25 cellular contexts compared by ENCODE assay signal in genomic region chr10:22017283-22018020, GRCh38. TPM values are rescaled to one million over a fixed set of nuclear protein-coding genes. Genes with fewer than 3 reads are reported as not detected.
DNase-seq lines count a peak whose midpoint lies in the region; ATAC-seq, FAIRE-seq and TF ChIP-seq lines count a peak whose summit lies in the region.
"Had no signal": no experiment of that assay in that cellular context is flagged by ENCODE, and none has a peak within 500 bp of the region (broad histone marks: within the 10 kb centered on the region; RNA-seq: fewer than 3 reads in every experiment).

No MANE protein-coding gene starts in this region.

- no peaks in the 10 kb centered on the region for H3K9me3 Mint-ChIP-seq in CD8-positive, alpha-beta memory T cell
- H3K9me3 Mint-ChIP-seq: activated T-cell treated with anti-CD3 and anti-CD28 coated beads, Interleukin-2, amount 50 U/mL, for 24 hours; stimulated activated effector memory CD8-positive, alpha-beta T cell treated with anti-CD3 and anti-CD28 coated beads, Interleukin-12 subunit alpha, Interleukin-12 subunit beta, amount 100 ng/mL, for 72 hours had no signal

- H3K36me3 ChIP-seq in CD8-positive, alpha-beta memory T cell (ENCODE audit: insufficient read depth, low read length) = no peaks in the 10 kb centered on the region
- H3K36me3 ChIP-seq in kidney (ENCODE audit: control insufficient read depth in 1 of 2, insufficient read depth in 2 of 2, low read length in 2 of 2) = no peaks in the 10 kb centered on the region
- H3K36me3 ChIP-seq: HAP-1, Peyer's patch, spleen had no signal

- H3K4me3 Mint-ChIP-seq in CD8-positive, alpha-beta memory T cell = no peak overlapping the region
- H3K4me3 Mint-ChIP-seq: activated CD4-positive, alpha-beta T cell treated with anti-CD3 and anti-CD28 coated beads for 36 hours; activated T-cell treated with anti-CD3 and anti-CD28 coated beads, Interleukin-2, amount 50 U/mL, for 24 hours; brain; naive B cell; stimulated activated effector memory CD8-positive, alpha-beta T cell treated with anti-CD3 and anti-CD28 coated beads, Interleukin-12 subunit alpha, Interleukin-12 subunit beta, amount 100 ng/mL, for 72 hours had no signal

- no peak overlapping the region for H3K4me3 ChIP-seq in CD8-positive, alpha-beta memory T cell (ENCODE audit: low read length)
- H3K4me3 ChIP-seq in LNCaP clone FGC (ENCODE audit: low read depth, low read length) (no peak overlapping the region), fibroblast of villous mesenchyme (ENCODE audit: low read depth, low read length) (no peak overlapping the region), kidney (ENCODE audit: low read length in 2 of 2) (no peak overlapping the region)
- H3K4me3 ChIP-seq: coronary artery, HAP-1, Peyer's patch, spleen had no signal

- CTCF ChIA-PET in CD8-positive, alpha-beta memory T cell (lab: Charles Lee) = no interaction called here

- no peak for DNase-seq in CD8-positive, alpha-beta memory T cell
- DNase-seq in LNCaP clone FGC (ENCODE audit: low read depth) (peak; percentile 72), amniotic epithelial cell (ENCODE audit: low read depth) (peak; percentile 79), fibroblast of villous mesenchyme (ENCODE audit: low read depth) (peak; percentile 34), kidney (no peak), NK-92 (lab: John Stamatoyannopoulos, UW; ENCODE audit: unreplicated experiment) (no peak), iPS-NIHi11 (ENCODE audit: low spot score) (no peak)
- DNase-seq: ACHN; activated CD4-positive, alpha-beta T cell treated with anti-CD3 and anti-CD28 coated beads for 36 hours; activated T-cell treated with anti-CD3 and anti-CD28 coated beads, Interleukin-2, amount 50 U/mL, for 24 hours; mammary epithelial cell; naive B cell; NCI-H2107; NCI-H446 treated with DMSO at 0.1 percent for 48 hours; NK-92 treated with Interleukin-12 subunit alpha and Interleukin-12 subunit beta, amount 100 ng/mL, for 24 hours; Peyer's patch; spleen; stimulated activated CD4-positive, alpha-beta T cell treated with anti-CD3 and anti-CD28 coated beads, Interleukin-2, amount 100 ng/mL, for 48 hours had no signal

- POLR2A ChIA-PET in CD8-positive, alpha-beta memory T cell (lab: Charles Lee) = no interaction called here

- ATAC-seq in GM19395 (IDR thresholded peaks at IDR 0.05; ENCODE audit: unreplicated experiment) = no peak
- ATAC-seq: activated CD4-positive, alpha-beta T cell treated with anti-CD3 and anti-CD28 coated beads for 36 hours; stimulated activated effector memory CD8-positive, alpha-beta T cell treated with anti-CD3 and anti-CD28 coated beads, Interleukin-12 subunit alpha, Interleukin-12 subunit beta, amount 100 ng/mL, for 72 hours had no signal

- no peak for TF ChIP-seq CTCF in LNCaP clone FGC (IDR thresholded peaks at IDR 0.05; ENCODE audit: control insufficient read depth, extremely low read depth, insufficient read depth)
- no peak for TF ChIP-seq CTCF in fibroblast of villous mesenchyme (IDR thresholded peaks at IDR 0.05; ENCODE audit: insufficient read depth, low read depth, low read length)
- no peak for TF ChIP-seq CTCF in kidney (IDR thresholded peaks at IDR 0.05; ENCODE audit: borderline replicate concordance, extremely low read depth, insufficient read depth)

- no peak overlapping the region for H3K9ac ChIP-seq in kidney (ENCODE audit: low read length in 2 of 2)

- H3K36me3 Mint-ChIP-seq in CD8-positive, alpha-beta memory T cell = no peaks in the 10 kb centered on the region
- H3K36me3 Mint-ChIP-seq: brain; naive B cell; stimulated activated effector memory CD8-positive, alpha-beta T cell treated with anti-CD3 and anti-CD28 coated beads, Interleukin-12 subunit alpha, Interleukin-12 subunit beta, amount 100 ng/mL, for 72 hours had no signal

- H3K4me1 Mint-ChIP-seq in CD8-positive, alpha-beta memory T cell = peaks cover 6 to 10% (median 6%) of the 10 kb centered on the region in 3 donors

- intact Hi-C loops in kidney (cut with DNase I) = no loop called here

- H3K27me3 Mint-ChIP-seq in CD8-positive, alpha-beta memory T cell = peaks cover 9 to 12% of the 10 kb centered on the region in 2 donors
- H3K27me3 Mint-ChIP-seq: activated CD4-positive, alpha-beta T cell treated with anti-CD3 and anti-CD28 coated beads for 36 hours; activated T-cell treated with anti-CD3 and anti-CD28 coated beads, Interleukin-2, amount 50 U/mL, for 24 hours had no signal

- FAIRE-seq in kidney (lab: Jason Lieb, UNC) = no peak
- FAIRE-seq: GM12891, TTC549 had no signal

- no peaks in the 10 kb centered on the region for H3K9me3 ChIP-seq in CD8-positive, alpha-beta memory T cell (ENCODE audit: low read length)
- H3K9me3 ChIP-seq in kidney (ENCODE audit: control insufficient read depth in 1 of 2, low read length in 2 of 2) = no peaks in the 10 kb centered on the region
- H3K9me3 ChIP-seq: HAP-1, Peyer's patch, spleen had no signal

- H3K27ac ChIP-seq in CD8-positive, alpha-beta memory T cell (ENCODE audit: low read depth, low read length) = peak overlapping the region; percentile 33
- no peak overlapping the region for H3K27ac ChIP-seq in kidney (ENCODE audit: low read depth in 2 of 2, low read length in 2 of 2)
- H3K27ac ChIP-seq: coronary artery, Peyer's patch, spleen had no signal

- no peak overlapping the region for H3K27ac Mint-ChIP-seq in CD8-positive, alpha-beta memory T cell
- H3K27ac Mint-ChIP-seq: activated CD4-positive, alpha-beta T cell treated with anti-CD3 and anti-CD28 coated beads for 36 hours; activated T-cell treated with anti-CD3 and anti-CD28 coated beads, Interleukin-2, amount 50 U/mL, for 24 hours; brain; naive B cell; stimulated activated effector memory CD8-positive, alpha-beta T cell treated with anti-CD3 and anti-CD28 coated beads, Interleukin-12 subunit alpha, Interleukin-12 subunit beta, amount 100 ng/mL, for 72 hours had no signal

- no peaks in the 10 kb centered on the region for H3K27me3 ChIP-seq in CD8-positive, alpha-beta memory T cell (ENCODE audit: insufficient read depth, low read length, poor library complexity, severe bottlenecking)
- H3K27me3 ChIP-seq: Peyer's patch, spleen had no signal

- H3K4me1 ChIP-seq in CD8-positive, alpha-beta memory T cell (ENCODE audit: insufficient read depth, low read length) = peaks cover 6% of the 10 kb centered on the region
- peaks cover 0 to 4% of the 10 kb centered on the region in 2 donors for H3K4me1 ChIP-seq in kidney (ENCODE audit: control insufficient read depth in 1 of 2, insufficient read depth in 1 of 2, low read depth in 1 of 2, low read length in 2 of 2)
- H3K4me1 ChIP-seq: HAP-1, Peyer's patch had no signal

RNA-seq across cellular contexts. Expression of gene DNAJC1, which starts 13.9 kb away (rescaled TPM):
- total RNA-seq in CD8-positive, alpha-beta memory T cell = 10 to 100 TPM; 30.8 to 31.8 TPM
- polyA plus RNA-seq in CD8-positive, alpha-beta memory T cell = 46.0 TPM
- total RNA-seq in fibroblast of villous mesenchyme = 36.7 and 53.5 TPM in 2 replicates
- 33.4 TPM for total RNA-seq in kidney
- polyA plus RNA-seq in kidney (ENCODE audit: insufficient read depth, low read depth, low replicate concordance) = 34.8 TPM

Comparison
In these comparisons a context has a peak if more than half of its experiments do, and no peak if none do; other contexts are left out.
1. DNase-seq: peak in LNCaP clone FGC (single experiment), amniotic epithelial cell (single experiment) and fibroblast of villous mesenchyme (single experiment); none in CD8-positive, alpha-beta memory T cell (0 of 5), kidney (single experiment), NK-92 (single experiment) and iPS-NIHi11 (single experiment).